12 cellular contexts compared by ENCODE assay signal in genomic region chr3:152330565-152330964, GRCh38.
DNase-seq lines count a peak whose midpoint lies in the region; FAIRE-seq and TF ChIP-seq lines count a peak whose summit lies in the region.
"Had no signal": no experiment of that assay in that cellular context is flagged by ENCODE, and none has a peak within 500 bp of the region (broad histone marks: within the 10 kb centered on the region; RNA-seq: fewer than 3 reads in every experiment).

No MANE protein-coding gene starts in this region.

- H3K27ac Mint-ChIP-seq in activated T-helper 1 cell treated with anti-CD3 and anti-CD28 coated beads, Interleukin-12 subunit alpha, Interleukin-12 subunit beta, Interleukin-2, Interleukin-4 antibody, amounts not matched to agents 30 ng/mL and 10 ng/mL and 1 ng/mL, durations not matched to agents 14 hours and 24 hours and 36 hours, result peak overlapping the region; percentile 31

- intact Hi-C loops in activated T-helper 1 cell treated with anti-CD3 and anti-CD28 coated beads, Interleukin-12 subunit alpha, Interleukin-12 subunit beta, Interleukin-2, Interleukin-4 antibody, amounts not matched to agents 30 ng/mL and 10 ng/mL and 1 ng/mL, durations not matched to agents 14 hours and 24 hours and 36 hours (cut with micrococcal nuclease), result loop anchor here (2.0 kb wide), 1 partner anchor 62 kb away; the partner anchor contains the start of gene MBNL1
- intact Hi-C loops in spleen (cut with DNase I; ENCODE audit: low total_unique reads), result no loop called here

- H2AFZ ChIP-seq in GM23248 (no peak overlapping the region), hepatocyte (no peak overlapping the region)

- no peaks in the 10 kb centered on the region for H3K9me3 Mint-ChIP-seq in activated T-helper 1 cell treated with anti-CD3 and anti-CD28 coated beads, Interleukin-12 subunit alpha, Interleukin-12 subunit beta, Interleukin-2, Interleukin-4 antibody, amounts not matched to agents 30 ng/mL and 10 ng/mL and 1 ng/mL, durations not matched to agents 14 hours and 24 hours and 36 hours

- no peaks in the 10 kb centered on the region for H3K27me3 Mint-ChIP-seq in activated T-helper 1 cell treated with anti-CD3 and anti-CD28 coated beads, Interleukin-12 subunit alpha, Interleukin-12 subunit beta, Interleukin-2, Interleukin-4 antibody, amounts not matched to agents 30 ng/mL and 10 ng/mL and 1 ng/mL, durations not matched to agents 14 hours and 24 hours and 36 hours (ENCODE audit: insufficient read depth)
- H3K27me3 Mint-ChIP-seq: activated CD8-positive, alpha-beta memory T cell treated with anti-CD3 and anti-CD28 coated beads, Interleukin-2, amount 10 ng/mL, durations not matched to agents 7 days and 5 days had no signal

- H3K9ac ChIP-seq in GM23248, result peak overlapping the region; percentile 30

- no peak overlapping the region for H3K4me3 Mint-ChIP-seq in activated T-helper 1 cell treated with anti-CD3 and anti-CD28 coated beads, Interleukin-12 subunit alpha, Interleukin-12 subunit beta, Interleukin-2, Interleukin-4 antibody, amounts not matched to agents 30 ng/mL and 10 ng/mL and 1 ng/mL, durations not matched to agents 14 hours and 24 hours and 36 hours
- H3K4me3 Mint-ChIP-seq: activated CD8-positive, alpha-beta memory T cell treated with anti-CD3 and anti-CD28 coated beads, Interleukin-2, amount 10 ng/mL, durations not matched to agents 7 days and 5 days had no signal

- H3K4me1 Mint-ChIP-seq in activated T-helper 1 cell treated with anti-CD3 and anti-CD28 coated beads, Interleukin-12 subunit alpha, Interleukin-12 subunit beta, Interleukin-2, Interleukin-4 antibody, amounts not matched to agents 30 ng/mL and 10 ng/mL and 1 ng/mL, durations not matched to agents 14 hours and 24 hours and 36 hours (ENCODE audit: low read depth), result peaks cover 83% of the 10 kb centered on the region

- no peaks in the 10 kb centered on the region for H3K27me3 ChIP-seq in GM23248 (replicated peaks; ENCODE audit: insufficient read depth)
- no peaks in the 10 kb centered on the region for H3K27me3 ChIP-seq in hepatocyte
- no peaks in the 10 kb centered on the region for H3K27me3 ChIP-seq in spleen (replicated peaks in 1 of 7)

- no peaks in the 10 kb centered on the region; the same call in 1 of the 2 replicates for H3K36me3 ChIP-seq in GM23248 (ENCODE audit: low read depth)
- no peaks in the 10 kb centered on the region for H3K36me3 ChIP-seq in hepatocyte (replicated peaks; ENCODE audit: insufficient read depth, low read depth)
- peaks cover 0 to 14% (median 0%) of the 10 kb centered on the region in 6 donors for H3K36me3 ChIP-seq in spleen

- peak overlapping the region; percentile 10 for H3K4me2 ChIP-seq in GM23248 (ENCODE audit: unreplicated experiment)
- peak overlapping the region; percentile 22 for H3K4me2 ChIP-seq in hepatocyte

- H3K36me3 Mint-ChIP-seq in activated T-helper 1 cell treated with anti-CD3 and anti-CD28 coated beads, Interleukin-12 subunit alpha, Interleukin-12 subunit beta, Interleukin-2, Interleukin-4 antibody, amounts not matched to agents 30 ng/mL and 10 ng/mL and 1 ng/mL, durations not matched to agents 14 hours and 24 hours and 36 hours (ENCODE audit: low read depth), result peaks cover 40% of the 10 kb centered on the region

- in situ Hi-C loops in GM23248 (cut with MboI) (no loop called here), G401 (cut with HindIII; ENCODE audit: low sequenced_read_pairs) (no loop called here)

- H3K27ac ChIP-seq in GM23248 (peak overlapping the region; percentile 66), hepatocyte (peak overlapping the region; percentile 24), spleen (peak overlapping the region in 7 of 8 donors; percentile 43 to 70 (median 53))

- H3F3A ChIP-seq in GM23248 (ENCODE audit: insufficient read depth), result peaks cover 48% of the 10 kb centered on the region

- H4K20me1 ChIP-seq in GM23248 (ENCODE audit: insufficient read depth), result peaks cover 7% of the 10 kb centered on the region; the same call in 1 of the 2 replicates
- no peaks in the 10 kb centered on the region for H4K20me1 ChIP-seq in hepatocyte (ENCODE audit: insufficient read depth, poor library complexity, severe bottlenecking)

- H3K4me3 ChIP-seq in GM23248 (0 out of 2 replicates have a peak overlapping the region, but pooled peaks have one; percentile 2), hepatocyte (no peak overlapping the region), spleen (no peak overlapping the region)

- H3K79me2 ChIP-seq in GM23248 (ENCODE audit: insufficient read depth), result peaks cover 95% of the 10 kb centered on the region
- peaks cover 91% of the 10 kb centered on the region for H3K79me2 ChIP-seq in hepatocyte

- TF ChIP-seq POLR2A in spleen (IDR thresholded peaks at IDR 0.05), result no peak

- DNase-seq in GM23248 (no peak), hepatocyte (ENCODE audit: low spot score) (no peak), spleen (no peak), activated gamma-delta T cell (lab: John Stamatoyannopoulos, UW) (no peak), G401 (ENCODE audit: low spot score) (no peak), HTR-8/SVneo (ENCODE audit: insufficient read length, low spot score) (no peak)
- no peak for DNase-seq in activated T-helper 1 cell treated with anti-CD3 and anti-CD28 coated beads, Interleukin-12 subunit alpha, Interleukin-12 subunit beta, Interleukin-2, Interleukin-4 antibody, amounts not matched to agents 30 ng/mL and 10 ng/mL and 1 ng/mL, durations not matched to agents 14 hours and 24 hours and 36 hours (ENCODE audit: low spot score)
- DNase-seq: activated CD8-positive, alpha-beta memory T cell treated with anti-CD3 and anti-CD28 coated beads, Interleukin-2, amount 10 ng/mL, durations not matched to agents 7 days and 5 days; NCI-H1048; T-helper 2 cell had no signal

- no peak for TF ChIP-seq CTCF in hepatocyte (IDR thresholded peaks at IDR 0.05; ENCODE audit: poor library complexity)
- TF ChIP-seq CTCF in spleen (IDR thresholded peaks at IDR 0.05 in 8 of 11, conservative IDR thresholded peaks at IDR 0.05 in 3 of 11), result no peak

- H3K9me2 ChIP-seq in GM23248 (ENCODE audit: insufficient read depth) (no peaks in the 10 kb centered on the region), hepatocyte (replicated peaks; ENCODE audit: insufficient read depth) (no peaks in the 10 kb centered on the region)

- H3K4me1 ChIP-seq in GM23248 (ENCODE audit: insufficient read depth), result peaks cover 49% of the 10 kb centered on the region
- H3K4me1 ChIP-seq in hepatocyte (ENCODE audit: insufficient read depth), result peaks cover 6% of the 10 kb centered on the region
- H3K4me1 ChIP-seq in spleen, result peaks cover 41 to 100% (median 91%) of the 10 kb centered on the region in 6 donors

- WGBS in GM23248 (ENCODE audit: low coverage in 1 of 2, low lambda C conversion rate in 2 of 2, missing lambda C conversion rate in 2 of 2), 2 experiments, result 94 to 96% methylated on average over 1 of the region's 1 CpG
- 74% methylated on average over 1 of the region's 1 CpG for WGBS in hepatocyte (ENCODE audit: low lambda C conversion rate, missing lambda C conversion rate)
- WGBS in spleen, 5 donors, result 25 to 51% (median 28%) methylated on average over 1 of the region's 1 CpG

- FAIRE-seq in HTR-8/SVneo (lab: Jason Lieb, UNC), result no peak
- FAIRE-seq: bronchial epithelial cell, D721Med had no signal

- no peaks in the 10 kb centered on the region for H3K9me3 ChIP-seq in GM23248 (ENCODE audit: low read depth)
- no peaks in the 10 kb centered on the region for H3K9me3 ChIP-seq in hepatocyte (ENCODE audit: low read depth)
- H3K9me3 ChIP-seq in spleen, result no peaks in the 10 kb centered on the region
